1 cellular context compared by ENCODE assay signal in the genomic region with DNA sequence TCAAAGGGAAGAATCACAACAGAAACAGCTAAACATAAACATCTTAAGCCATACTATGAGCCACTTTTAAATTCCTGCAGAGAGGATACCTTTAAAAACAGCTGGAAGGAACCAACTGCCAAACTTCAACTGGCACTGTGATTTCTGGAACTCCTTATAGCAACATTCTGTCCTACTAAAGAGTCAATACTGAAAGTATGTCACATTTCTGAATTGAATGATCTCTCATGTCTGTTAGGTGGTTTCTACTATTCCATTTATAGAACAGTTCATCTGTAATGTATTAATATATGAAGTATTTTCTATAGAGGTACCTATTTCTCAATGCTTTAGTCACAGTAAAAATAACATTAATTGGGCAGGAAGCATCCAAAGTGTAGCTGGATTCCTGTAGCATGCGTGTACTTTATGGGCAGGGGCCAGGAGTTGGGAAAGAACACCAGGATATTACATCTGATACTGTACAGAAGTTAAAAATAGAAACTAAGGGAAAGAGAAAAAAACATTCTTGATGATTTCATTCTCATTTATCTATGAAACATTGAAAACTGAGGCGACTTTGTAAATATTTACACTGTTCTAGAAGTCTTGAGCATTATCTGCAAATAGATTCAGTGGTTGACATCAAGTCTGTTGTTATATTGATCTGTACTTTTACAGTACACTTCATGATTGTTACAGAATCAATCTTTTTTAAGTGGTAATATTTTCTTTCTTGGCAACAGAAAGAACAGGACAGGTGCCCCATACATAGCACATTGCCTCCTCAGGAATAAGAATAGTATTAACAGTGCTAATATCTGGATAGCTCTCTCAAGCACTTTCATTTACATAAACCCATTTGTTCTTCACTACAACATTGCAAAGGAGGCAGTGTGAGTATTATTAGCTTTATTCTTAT.
TF ChIP-seq lines count a peak whose summit lies in the region.

No MANE protein-coding gene starts in this region.

TF ChIP-seq in GM12878, 131 proteins besides CTCF, POLR2A, EP300 and RAD21 (continued from another document):
- TF ChIP-seq, protein P1, sequence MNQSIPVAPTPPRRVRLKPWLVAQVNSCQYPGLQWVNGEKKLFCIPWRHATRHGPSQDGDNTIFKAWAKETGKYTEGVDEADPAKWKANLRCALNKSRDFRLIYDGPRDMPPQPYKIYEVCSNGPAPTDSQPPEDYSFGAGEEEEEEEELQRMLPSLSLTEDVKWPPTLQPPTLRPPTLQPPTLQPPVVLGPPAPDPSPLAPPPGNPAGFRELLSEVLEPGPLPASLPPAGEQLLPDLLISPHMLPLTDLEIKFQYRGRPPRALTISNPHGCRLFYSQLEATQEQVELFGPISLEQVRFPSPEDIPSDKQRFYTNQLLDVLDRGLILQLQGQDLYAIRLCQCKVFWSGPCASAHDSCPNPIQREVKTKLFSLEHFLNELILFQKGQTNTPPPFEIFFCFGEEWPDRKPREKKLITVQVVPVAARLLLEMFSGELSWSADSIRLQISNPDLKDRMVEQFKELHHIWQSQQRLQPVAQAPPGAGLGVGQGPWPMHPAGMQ (IDR thresholded peaks at IDR 0.05; ENCODE audit: borderline replicate concordance) = no peak
- TF ChIP-seq, protein P2, sequence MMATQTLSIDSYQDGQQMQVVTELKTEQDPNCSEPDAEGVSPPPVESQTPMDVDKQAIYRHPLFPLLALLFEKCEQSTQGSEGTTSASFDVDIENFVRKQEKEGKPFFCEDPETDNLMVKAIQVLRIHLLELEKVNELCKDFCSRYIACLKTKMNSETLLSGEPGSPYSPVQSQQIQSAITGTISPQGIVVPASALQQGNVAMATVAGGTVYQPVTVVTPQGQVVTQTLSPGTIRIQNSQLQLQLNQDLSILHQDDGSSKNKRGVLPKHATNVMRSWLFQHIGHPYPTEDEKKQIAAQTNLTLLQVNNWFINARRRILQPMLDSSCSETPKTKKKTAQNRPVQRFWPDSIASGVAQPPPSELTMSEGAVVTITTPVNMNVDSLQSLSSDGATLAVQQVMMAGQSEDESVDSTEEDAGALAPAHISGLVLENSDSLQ (IDR thresholded peaks at IDR 0.05) = no peak
- TF ChIP-seq SIX5 (IDR thresholded peaks at IDR 0.05; ENCODE audit: low read depth, low read length, severe bottlenecking) = no peak
- TF ChIP-seq, protein P3, sequence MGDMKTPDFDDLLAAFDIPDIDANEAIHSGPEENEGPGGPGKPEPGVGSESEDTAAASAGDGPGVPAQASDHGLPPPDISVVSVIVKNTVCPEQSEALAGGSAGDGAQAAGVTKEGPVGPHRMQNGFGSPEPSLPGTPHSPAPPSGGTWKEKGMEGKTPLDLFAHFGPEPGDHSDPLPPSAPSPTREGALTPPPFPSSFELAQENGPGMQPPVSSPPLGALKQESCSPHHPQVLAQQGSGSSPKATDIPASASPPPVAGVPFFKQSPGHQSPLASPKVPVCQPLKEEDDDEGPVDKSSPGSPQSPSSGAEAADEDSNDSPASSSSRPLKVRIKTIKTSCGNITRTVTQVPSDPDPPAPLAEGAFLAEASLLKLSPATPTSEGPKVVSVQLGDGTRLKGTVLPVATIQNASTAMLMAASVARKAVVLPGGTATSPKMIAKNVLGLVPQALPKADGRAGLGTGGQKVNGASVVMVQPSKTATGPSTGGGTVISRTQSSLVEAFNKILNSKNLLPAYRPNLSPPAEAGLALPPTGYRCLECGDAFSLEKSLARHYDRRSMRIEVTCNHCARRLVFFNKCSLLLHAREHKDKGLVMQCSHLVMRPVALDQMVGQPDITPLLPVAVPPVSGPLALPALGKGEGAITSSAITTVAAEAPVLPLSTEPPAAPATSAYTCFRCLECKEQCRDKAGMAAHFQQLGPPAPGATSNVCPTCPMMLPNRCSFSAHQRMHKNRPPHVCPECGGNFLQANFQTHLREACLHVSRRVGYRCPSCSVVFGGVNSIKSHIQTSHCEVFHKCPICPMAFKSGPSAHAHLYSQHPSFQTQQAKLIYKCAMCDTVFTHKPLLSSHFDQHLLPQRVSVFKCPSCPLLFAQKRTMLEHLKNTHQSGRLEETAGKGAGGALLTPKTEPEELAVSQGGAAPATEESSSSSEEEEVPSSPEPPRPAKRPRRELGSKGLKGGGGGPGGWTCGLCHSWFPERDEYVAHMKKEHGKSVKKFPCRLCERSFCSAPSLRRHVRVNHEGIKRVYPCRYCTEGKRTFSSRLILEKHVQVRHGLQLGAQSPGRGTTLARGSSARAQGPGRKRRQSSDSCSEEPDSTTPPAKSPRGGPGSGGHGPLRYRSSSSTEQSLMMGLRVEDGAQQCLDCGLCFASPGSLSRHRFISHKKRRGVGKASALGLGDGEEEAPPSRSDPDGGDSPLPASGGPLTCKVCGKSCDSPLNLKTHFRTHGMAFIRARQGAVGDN (IDR thresholded peaks at IDR 0.05) = no peak
- TF ChIP-seq NFYA (IDR thresholded peaks at IDR 0.05; ENCODE audit: borderline replicate concordance, low read depth, low read length) = no peak
- no peak for TF ChIP-seq HDAC6 (IDR thresholded peaks at IDR 0.05; ENCODE audit: unreplicated experiment)
- TF ChIP-seq, protein P4, sequence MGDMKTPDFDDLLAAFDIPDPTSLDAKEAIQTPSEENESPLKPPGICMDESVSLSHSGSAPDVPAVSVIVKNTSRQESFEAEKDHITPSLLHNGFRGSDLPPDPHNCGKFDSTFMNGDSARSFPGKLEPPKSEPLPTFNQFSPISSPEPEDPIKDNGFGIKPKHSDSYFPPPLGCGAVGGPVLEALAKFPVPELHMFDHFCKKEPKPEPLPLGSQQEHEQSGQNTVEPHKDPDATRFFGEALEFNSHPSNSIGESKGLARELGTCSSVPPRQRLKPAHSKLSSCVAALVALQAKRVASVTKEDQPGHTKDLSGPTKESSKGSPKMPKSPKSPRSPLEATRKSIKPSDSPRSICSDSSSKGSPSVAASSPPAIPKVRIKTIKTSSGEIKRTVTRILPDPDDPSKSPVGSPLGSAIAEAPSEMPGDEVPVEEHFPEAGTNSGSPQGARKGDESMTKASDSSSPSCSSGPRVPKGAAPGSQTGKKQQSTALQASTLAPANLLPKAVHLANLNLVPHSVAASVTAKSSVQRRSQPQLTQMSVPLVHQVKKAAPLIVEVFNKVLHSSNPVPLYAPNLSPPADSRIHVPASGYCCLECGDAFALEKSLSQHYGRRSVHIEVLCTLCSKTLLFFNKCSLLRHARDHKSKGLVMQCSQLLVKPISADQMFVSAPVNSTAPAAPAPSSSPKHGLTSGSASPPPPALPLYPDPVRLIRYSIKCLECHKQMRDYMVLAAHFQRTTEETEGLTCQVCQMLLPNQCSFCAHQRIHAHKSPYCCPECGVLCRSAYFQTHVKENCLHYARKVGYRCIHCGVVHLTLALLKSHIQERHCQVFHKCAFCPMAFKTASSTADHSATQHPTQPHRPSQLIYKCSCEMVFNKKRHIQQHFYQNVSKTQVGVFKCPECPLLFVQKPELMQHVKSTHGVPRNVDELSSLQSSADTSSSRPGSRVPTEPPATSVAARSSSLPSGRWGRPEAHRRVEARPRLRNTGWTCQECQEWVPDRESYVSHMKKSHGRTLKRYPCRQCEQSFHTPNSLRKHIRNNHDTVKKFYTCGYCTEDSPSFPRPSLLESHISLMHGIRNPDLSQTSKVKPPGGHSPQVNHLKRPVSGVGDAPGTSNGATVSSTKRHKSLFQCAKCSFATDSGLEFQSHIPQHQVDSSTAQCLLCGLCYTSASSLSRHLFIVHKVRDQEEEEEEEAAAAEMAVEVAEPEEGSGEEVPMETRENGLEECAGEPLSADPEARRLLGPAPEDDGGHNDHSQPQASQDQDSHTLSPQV (IDR thresholded peaks at IDR 0.05) = no peak
- TF ChIP-seq HDAC2 (IDR thresholded peaks at IDR 0.05) = no peak
- no peak for TF ChIP-seq JUND (IDR thresholded peaks at IDR 0.05; ENCODE audit: low read depth, low read length)
- TF ChIP-seq BHLHE40 (IDR thresholded peaks at IDR 0.05; ENCODE audit: borderline replicate concordance in 1 of 2, low read depth in 2 of 2, low read length in 1 of 2) = no peak
- no peak for TF ChIP-seq ESRRA (IDR thresholded peaks at IDR 0.05; ENCODE audit: low read length)
- TF ChIP-seq STAT3 (IDR thresholded peaks at IDR 0.05; ENCODE audit: low read depth, low read length) = no peak
- TF ChIP-seq, protein P5, sequence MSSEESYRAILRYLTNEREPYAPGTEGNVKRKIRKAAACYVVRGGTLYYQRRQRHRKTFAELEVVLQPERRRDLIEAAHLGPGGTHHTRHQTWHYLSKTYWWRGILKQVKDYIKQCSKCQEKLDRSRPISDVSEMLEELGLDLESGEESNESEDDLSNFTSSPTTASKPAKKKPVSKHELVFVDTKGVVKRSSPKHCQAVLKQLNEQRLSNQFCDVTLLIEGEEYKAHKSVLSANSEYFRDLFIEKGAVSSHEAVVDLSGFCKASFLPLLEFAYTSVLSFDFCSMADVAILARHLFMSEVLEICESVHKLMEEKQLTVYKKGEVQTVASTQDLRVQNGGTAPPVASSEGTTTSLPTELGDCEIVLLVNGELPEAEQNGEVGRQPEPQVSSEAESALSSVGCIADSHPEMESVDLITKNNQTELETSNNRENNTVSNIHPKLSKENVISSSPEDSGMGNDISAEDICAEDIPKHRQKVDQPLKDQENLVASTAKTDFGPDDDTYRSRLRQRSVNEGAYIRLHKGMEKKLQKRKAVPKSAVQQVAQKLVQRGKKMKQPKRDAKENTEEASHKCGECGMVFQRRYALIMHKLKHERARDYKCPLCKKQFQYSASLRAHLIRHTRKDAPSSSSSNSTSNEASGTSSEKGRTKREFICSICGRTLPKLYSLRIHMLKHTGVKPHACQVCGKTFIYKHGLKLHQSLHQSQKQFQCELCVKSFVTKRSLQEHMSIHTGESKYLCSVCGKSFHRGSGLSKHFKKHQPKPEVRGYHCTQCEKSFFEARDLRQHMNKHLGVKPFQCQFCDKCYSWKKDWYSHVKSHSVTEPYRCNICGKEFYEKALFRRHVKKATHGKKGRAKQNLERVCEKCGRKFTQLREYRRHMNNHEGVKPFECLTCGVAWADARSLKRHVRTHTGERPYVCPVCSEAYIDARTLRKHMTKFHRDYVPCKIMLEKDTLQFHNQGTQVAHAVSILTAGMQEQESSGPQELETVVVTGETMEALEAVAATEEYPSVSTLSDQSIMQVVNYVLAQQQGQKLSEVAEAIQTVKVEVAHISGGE (CRISPR knock-in tag; IDR thresholded peaks at IDR 0.05) = no peak
